1 cellular context compared by ENCODE assay signal in genomic region chr9:137114613-137115393, GRCh38.
A peak's percentile ranks its signal among the peaks of the same experiment; 100 is the strongest.
TF ChIP-seq lines count a peak whose summit lies in the region.

DPP7 (minus strand) TSS chr9:137114733; CDS start chr9:137114713, 20 bp downstream.

TF ChIP-seq in K562, 482 proteins besides CTCF, POLR2A, EP300 and RAD21 (continued from another document and continues in another):
- TF ChIP-seq ZNF436 (CRISPR knock-in tag; IDR thresholded peaks at IDR 0.05) (no peak), CEBPG (CRISPR knock-in tag; IDR thresholded peaks at IDR 0.05) (no peak), CEBPG (tag; conservative IDR thresholded peaks at IDR 0.05 in 1 of 2, IDR thresholded peaks at IDR 0.05 in 1 of 2) (no peak), ETS1 (conservative IDR thresholded peaks at IDR 0.05; ENCODE audit: control insufficient read depth, low read depth, low read length) (no peak; the same call in 1 of the 2 replicates), EZH2 (IDR thresholded peaks at IDR 0.05; ENCODE audit: borderline replicate concordance, low read depth, low read length) (no peak), FOS (IDR thresholded peaks at IDR 0.05; ENCODE audit: extremely low read depth, insufficient read length) (no peak), USF2 (CRISPR knock-in tag; IDR thresholded peaks at IDR 0.05) (peak; percentile 91), ZNF165 (CRISPR knock-in tag; IDR thresholded peaks at IDR 0.05; ENCODE audit: borderline replicate concordance) (no peak), FOXM1 (IDR thresholded peaks at IDR 0.05; ENCODE audit: low read depth) (no peak), FOXM1 (CRISPR knock-in tag; IDR thresholded peaks at IDR 0.05; ENCODE audit: low read depth) (peak; percentile 73; the same call in 1 of the 2 replicates), ZFPM2 (CRISPR knock-in tag; IDR thresholded peaks at IDR 0.05) (no peak), DPF2 (IDR thresholded peaks at IDR 0.05) (no peak), E4F1 (CRISPR knock-in tag; IDR thresholded peaks at IDR 0.05; ENCODE audit: borderline replicate concordance) (no peak), PATZ1 (CRISPR knock-in tag; IDR thresholded peaks at IDR 0.05; ENCODE audit: borderline replicate concordance) (no peak), JUNB (CRISPR knock-in tag; conservative IDR thresholded peaks at IDR 0.05) (no peak), MYBL2 (IDR thresholded peaks at IDR 0.05; ENCODE audit: low read depth) (no peak), MYBL2 (CRISPR knock-in tag; IDR thresholded peaks at IDR 0.05; ENCODE audit: borderline replicate concordance) (no peak), ZNF561 (CRISPR knock-in tag; conservative IDR thresholded peaks at IDR 0.05) (no peak), CAMTA2 (CRISPR knock-in tag; conservative IDR thresholded peaks at IDR 0.05) (no peak), U2AF1 (optimal IDR thresholded peaks at IDR 0.05; ENCODE audit: low read depth, low read length) (no peak), HSF4 (CRISPR knock-in tag; IDR thresholded peaks at IDR 0.05; ENCODE audit: borderline replicate concordance) (no peak), ZNF274 (IDR thresholded peaks at IDR 0.05; ENCODE audit: borderline replicate concordance, low read depth, low read length) (no peak), HDAC6 (IDR thresholded peaks at IDR 0.05; ENCODE audit: low read depth, low read length) (no peak), ZBTB49 (CRISPR knock-in tag; IDR thresholded peaks at IDR 0.05; ENCODE audit: borderline replicate concordance) (no peak), ZNF592 (IDR thresholded peaks at IDR 0.05) (peak; percentile 93), PHF20 (IDR thresholded peaks at IDR 0.05; ENCODE audit: partially characterized antibody) (no peak), ZMIZ1 (IDR thresholded peaks at IDR 0.05; ENCODE audit: low read depth in 2 of 2, low read length in 2 of 2) (no peak), ZNF282 (CRISPR knock-in tag; IDR thresholded peaks at IDR 0.05) (no peak), ZNF75A (CRISPR knock-in tag; IDR thresholded peaks at IDR 0.05) (no peak), GATAD2B (IDR thresholded peaks at IDR 0.05; ENCODE audit: borderline replicate concordance) (peak; percentile 92), HMG20B (CRISPR knock-in tag; IDR thresholded peaks at IDR 0.05) (no peak), ZNF146 (CRISPR knock-in tag; IDR thresholded peaks at IDR 0.05; ENCODE audit: unreplicated experiment) (no peak), ATF4 (CRISPR knock-in tag; IDR thresholded peaks at IDR 0.05) (no peak), ZNF644 (tag; IDR thresholded peaks at IDR 0.05; ENCODE audit: low read depth) (no peak), SMAD1 (IDR thresholded peaks at IDR 0.05; ENCODE audit: low read depth, low read length, partially characterized antibody) (no peak), GTF2E2 (tag; IDR thresholded peaks at IDR 0.05) (no peak), ZC3H8 (IDR thresholded peaks at IDR 0.05) (no peak), FIP1L1 (IDR thresholded peaks at IDR 0.05; ENCODE audit: low read depth, low read length, poor library complexity, severe bottlenecking) (no peak)
- TF ChIP-seq, protein P1, sequence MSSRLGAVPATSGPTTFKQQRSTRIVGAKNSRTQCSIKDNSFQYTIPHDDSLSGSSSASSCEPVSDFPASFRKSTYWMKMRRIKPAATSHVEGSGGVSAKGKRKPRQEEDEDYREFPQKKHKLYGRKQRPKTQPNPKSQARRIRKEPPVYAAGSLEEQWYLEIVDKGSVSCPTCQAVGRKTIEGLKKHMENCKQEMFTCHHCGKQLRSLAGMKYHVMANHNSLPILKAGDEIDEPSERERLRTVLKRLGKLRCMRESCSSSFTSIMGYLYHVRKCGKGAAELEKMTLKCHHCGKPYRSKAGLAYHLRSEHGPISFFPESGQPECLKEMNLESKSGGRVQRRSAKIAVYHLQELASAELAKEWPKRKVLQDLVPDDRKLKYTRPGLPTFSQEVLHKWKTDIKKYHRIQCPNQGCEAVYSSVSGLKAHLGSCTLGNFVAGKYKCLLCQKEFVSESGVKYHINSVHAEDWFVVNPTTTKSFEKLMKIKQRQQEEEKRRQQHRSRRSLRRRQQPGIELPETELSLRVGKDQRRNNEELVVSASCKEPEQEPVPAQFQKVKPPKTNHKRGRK (tag; IDR thresholded peaks at IDR 0.05) = no peak
- TF ChIP-seq, protein P2, sequence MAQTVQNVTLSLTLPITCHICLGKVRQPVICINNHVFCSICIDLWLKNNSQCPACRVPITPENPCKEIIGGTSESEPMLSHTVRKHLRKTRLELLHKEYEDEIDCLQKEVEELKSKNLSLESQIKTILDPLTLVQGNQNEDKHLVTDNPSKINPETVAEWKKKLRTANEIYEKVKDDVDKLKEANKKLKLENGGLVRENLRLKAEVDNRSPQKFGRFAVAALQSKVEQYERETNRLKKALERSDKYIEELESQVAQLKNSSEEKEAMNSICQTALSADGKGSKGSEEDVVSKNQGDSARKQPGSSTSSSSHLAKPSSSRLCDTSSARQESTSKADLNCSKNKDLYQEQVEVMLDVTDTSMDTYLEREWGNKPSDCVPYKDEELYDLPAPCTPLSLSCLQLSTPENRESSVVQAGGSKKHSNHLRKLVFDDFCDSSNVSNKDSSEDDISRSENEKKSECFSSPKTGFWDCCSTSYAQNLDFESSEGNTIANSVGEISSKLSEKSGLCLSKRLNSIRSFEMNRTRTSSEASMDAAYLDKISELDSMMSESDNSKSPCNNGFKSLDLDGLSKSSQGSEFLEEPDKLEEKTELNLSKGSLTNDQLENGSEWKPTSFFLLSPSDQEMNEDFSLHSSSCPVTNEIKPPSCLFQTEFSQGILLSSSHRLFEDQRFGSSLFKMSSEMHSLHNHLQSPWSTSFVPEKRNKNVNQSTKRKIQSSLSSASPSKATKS (CRISPR knock-in tag; IDR thresholded peaks at IDR 0.05) = no peak
